ENCODE assay signal across 1 cellular context in the genomic region with DNA sequence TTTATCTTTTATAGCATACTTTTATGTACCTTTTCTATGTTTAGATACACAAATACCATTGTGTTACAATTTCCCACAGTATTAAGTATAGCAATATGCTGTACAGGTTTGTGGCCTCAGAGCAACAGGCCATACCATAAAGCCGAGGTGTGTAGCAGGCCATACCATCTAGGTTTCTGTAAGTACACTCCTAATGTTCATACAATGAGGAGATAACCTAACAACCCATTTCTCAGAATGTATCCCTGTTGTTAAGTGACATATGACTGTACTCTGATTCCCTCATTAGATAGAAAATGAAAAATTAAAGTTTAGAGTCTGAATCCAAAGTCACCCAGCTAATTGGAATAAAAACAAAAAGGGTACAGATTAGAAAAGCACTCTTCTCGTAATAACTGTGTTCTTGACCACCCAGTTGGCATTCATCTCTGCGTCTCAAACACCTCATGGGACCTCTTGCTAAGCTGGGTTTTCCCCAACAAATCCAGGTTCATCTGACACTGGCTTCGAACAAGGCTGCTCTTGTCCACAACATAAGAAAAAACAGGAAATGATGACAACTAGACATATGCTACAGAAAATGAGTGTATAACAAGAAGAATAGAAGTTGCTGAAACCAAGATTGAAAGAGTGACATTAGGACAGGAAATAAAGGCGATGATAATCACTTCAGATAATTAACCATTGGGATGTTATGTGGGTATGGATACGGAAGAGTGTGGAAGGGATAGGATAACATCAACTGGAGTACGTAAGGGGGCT.
TF ChIP-seq lines count a peak whose summit lies in the region.

No MANE protein-coding gene starts in this region.

TF ChIP-seq in HepG2, 621 proteins besides CTCF, POLR2A, EP300 and RAD21:
- no peak for TF ChIP-seq THAP11 (CRISPR knock-in tag; IDR thresholded peaks at IDR 0.05)
